9 cellular contexts compared by ENCODE assay signal in genomic region chr13:37602743-37603381, GRCh38. TPM values are rescaled to one million over a fixed set of nuclear protein-coding genes. Genes with fewer than 3 reads are reported as not detected.
DNase-seq lines count a peak whose midpoint lies in the region; ATAC-seq and TF ChIP-seq lines count a peak whose summit lies in the region.
"Had no signal": no experiment of that assay in that cellular context is flagged by ENCODE, and none has a peak within 500 bp of the region (broad histone marks: within the 10 kb centered on the region; RNA-seq: fewer than 3 reads in every experiment).

No MANE protein-coding gene starts in this region.

- H3K4me1 Mint-ChIP-seq in T-helper 17 cell, result no peaks in the 10 kb centered on the region
- H3K4me1 Mint-ChIP-seq in activated T-cell treated with anti-CD3 and anti-CD28 coated beads, Interleukin-2, amount 50 U/mL, for 72 hours (ENCODE audit: low read depth), result no peaks in the 10 kb centered on the region

- H3K4me3 Mint-ChIP-seq in T-helper 17 cell, result no peak overlapping the region
- H3K4me3 Mint-ChIP-seq in activated T-cell treated with anti-CD3 and anti-CD28 coated beads, Interleukin-2, amount 50 U/mL, for 72 hours, result no peak overlapping the region

- H3K36me3 Mint-ChIP-seq in T-helper 17 cell (ENCODE audit: low read depth), result no peaks in the 10 kb centered on the region
- peaks cover 0 to 2% of the 10 kb centered on the region in 2 donors for H3K36me3 Mint-ChIP-seq in activated T-cell treated with anti-CD3 and anti-CD28 coated beads, Interleukin-2, amount 50 U/mL, for 72 hours (ENCODE audit: insufficient read depth in 2 of 2)

- ATAC-seq in T-helper 17 cell, result no peak
- ATAC-seq in activated T-cell treated with anti-CD3 and anti-CD28 coated beads, Interleukin-2, amount 50 U/mL, for 72 hours (replicated peaks in 1 of 2), result no peak

- H3K27ac Mint-ChIP-seq in T-helper 17 cell, result no peak overlapping the region
- no peak overlapping the region for H3K27ac Mint-ChIP-seq in activated T-cell treated with anti-CD3 and anti-CD28 coated beads, Interleukin-2, amount 50 U/mL, for 72 hours

- H3K9me3 ChIP-seq in T-helper 17 cell (ENCODE audit: control insufficient read depth, low read length, poor library complexity, severe bottlenecking), result no peaks in the 10 kb centered on the region

- peak; percentile 50 for TF ChIP-seq CTCF in LNCAP (IDR thresholded peaks at IDR 0.05)
- peak; percentile 59 for TF ChIP-seq CTCF in cardiac fibroblast (IDR thresholded peaks at IDR 0.05; ENCODE audit: low read depth, low read length)

- peaks cover 3% of the 10 kb centered on the region in 2 donors for H3K9me3 Mint-ChIP-seq in activated T-cell treated with anti-CD3 and anti-CD28 coated beads, Interleukin-2, amount 50 U/mL, for 72 hours

- DNase-seq in DMS 273 (lab: John Stamatoyannopoulos, UW; ENCODE audit: unreplicated experiment) (peak; percentile 19), cardiac fibroblast (ENCODE audit: low read depth in 2 of 2) (peak; percentile 59 to 63), myocyte (ENCODE audit: low read depth) (peak; percentile 61), NCI-H1436 (lab: John Stamatoyannopoulos, UW) (no peak), T-helper 17 cell (no peak)
- no peak for DNase-seq in activated T-cell treated with anti-CD3 and anti-CD28 coated beads, Interleukin-2, amount 50 U/mL, for 72 hours
- no peak for DNase-seq in activated effector memory CD4-positive, alpha-beta T cell treated with Interleukin-2 at 50 U/mL for 16 hours
- DNase-seq: NCI-H82 had no signal

- no peaks in the 10 kb centered on the region for H3K27me3 Mint-ChIP-seq in T-helper 17 cell
- H3K27me3 Mint-ChIP-seq in activated T-cell treated with anti-CD3 and anti-CD28 coated beads, Interleukin-2, amount 50 U/mL, for 72 hours (ENCODE audit: low read depth), result no peaks in the 10 kb centered on the region

- H3K4me3 ChIP-seq in cardiac fibroblast (replicated peaks in 1 of 2; ENCODE audit: low read depth in 2 of 2, low read length in 2 of 2), result no peak overlapping the region

RNA-seq across cellular contexts. Expression of gene POSTN, which starts 4.3 kb away (rescaled TPM):
- total RNA-seq in myocyte (133 and 144 TPM in 2 replicates), T-helper 17 cell (not detected)
- polyA plus RNA-seq in myocyte (2012), result 116 TPM
- total RNA-seq in activated T-cell treated with anti-CD3 and anti-CD28 coated beads, Interleukin-2, amount 50 U/mL, for 72 hours, result not detected

Comparison
In these comparisons a context has a peak if more than half of its experiments do, and no peak if none do; other contexts are left out.
1. DNase-seq: peak in DMS 273 (single experiment), cardiac fibroblast (2 of 2) and myocyte (single experiment); none in NCI-H1436 (single experiment), T-helper 17 cell (0 of 3), activated T-cell treated with anti-CD3 and anti-CD28 coated beads, Interleukin-2, amount 50 U/mL, for 72 hours (0 of 2) and activated effector memory CD4-positive, alpha-beta T cell treated with Interleukin-2 at 50 U/mL for 16 hours (single experiment).
2. RNA of gene POSTN, which starts 4.3 kb away (total RNA-seq): 133 to 144 TPM in myocyte; not detected in T-helper 17 cell and not detected in activated T-cell treated with anti-CD3 and anti-CD28 coated beads, Interleukin-2, amount 50 U/mL, for 72 hours; every median in the first group is over 100 times any median in the second.